ENCODE assay signal across 8 cellular contexts in the genomic region with DNA sequence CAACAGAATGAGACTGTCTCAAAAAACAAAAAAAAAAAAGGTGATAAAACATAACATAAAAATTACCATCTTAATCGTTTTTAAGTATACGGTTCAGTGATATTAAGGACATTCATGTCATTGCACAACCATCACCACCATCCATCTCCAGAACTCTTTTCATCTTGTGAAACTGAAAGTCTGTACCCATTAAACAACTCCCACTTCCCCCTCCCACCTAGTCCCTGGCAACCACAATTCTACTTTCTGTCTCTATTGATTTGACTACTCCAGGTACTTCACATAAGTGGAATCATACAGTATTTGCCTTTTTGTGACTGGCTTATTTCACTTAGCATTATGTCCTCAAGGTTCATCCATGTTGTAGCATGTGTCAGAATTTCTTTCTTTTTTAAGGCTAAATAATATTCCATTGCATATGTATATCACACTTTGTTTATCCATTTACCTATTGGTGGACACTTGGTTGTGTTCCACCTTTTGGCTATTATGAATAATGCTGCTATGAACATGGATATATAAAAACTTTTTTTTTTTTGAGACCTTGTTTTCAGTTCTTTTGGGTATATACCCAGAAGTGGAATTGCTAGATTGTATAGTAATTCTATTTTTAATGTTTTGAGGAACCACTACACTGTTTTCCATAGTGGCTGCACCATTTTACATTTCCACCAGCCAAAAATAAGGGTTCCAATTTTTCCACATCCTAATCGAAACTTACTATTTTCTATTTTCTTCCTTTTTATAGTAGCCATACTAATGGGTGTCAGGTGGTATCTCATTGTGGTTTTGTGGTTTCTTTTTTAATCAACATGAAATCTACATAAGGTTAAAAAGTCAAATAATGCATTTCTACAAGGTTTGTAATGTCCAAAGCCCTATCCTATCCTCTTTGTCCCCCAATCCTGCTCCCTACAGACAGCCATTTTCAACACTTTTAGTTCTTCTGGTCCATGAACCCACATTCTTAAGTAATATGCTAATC. TPM values are rescaled to one million over a fixed set of nuclear protein-coding genes. Genes with fewer than 3 reads are reported as not detected.
DNase-seq lines count a peak whose midpoint lies in the region; ATAC-seq, FAIRE-seq and TF ChIP-seq lines count a peak whose summit lies in the region.

No MANE protein-coding gene starts in this region.

- intact Hi-C loops in lower lobe of right lung (cut with DNase I) = no loop called here

- H3K4me3 ChIP-seq in lower lobe of right lung = no peak overlapping the region

- DNase-seq in MV-4-11 (lab: John Stamatoyannopoulos, UW) = peak; percentile 86
- DNase-seq in lower lobe of right lung = no peak
- DNase-seq in iPS-NIHi7 (ENCODE audit: extremely low spot score) = no peak
- DNase-seq in HTR-8/SVneo (ENCODE audit: insufficient read length, low spot score) = no peak
- no peak for DNase-seq in foreskin keratinocyte
- no peak for DNase-seq in GM10266 (ENCODE audit: extremely low spot score)

- no peak overlapping the region for H3K27ac ChIP-seq in lower lobe of right lung
- H3K27ac ChIP-seq in foreskin keratinocyte = no peak overlapping the region

- peaks cover 14% of the 10 kb centered on the region for H3K4me1 ChIP-seq in lower lobe of right lung
- H3K4me1 ChIP-seq in foreskin keratinocyte = no peaks in the 10 kb centered on the region

- H3K27me3 ChIP-seq in lower lobe of right lung (ENCODE audit: low read depth) (no peaks in the 10 kb centered on the region), foreskin keratinocyte (no peaks in the 10 kb centered on the region)

- no peak for FAIRE-seq in HTR-8/SVneo (lab: Jason Lieb, UNC)

- no peaks in the 10 kb centered on the region for H3K9me3 ChIP-seq in lower lobe of right lung

- no peak for TF ChIP-seq CTCF in lower lobe of right lung (IDR thresholded peaks at IDR 0.05)
- TF ChIP-seq CTCF in foreskin keratinocyte (conservative IDR thresholded peaks at IDR 0.05) = no peak
- no peak for TF ChIP-seq CTCF in GM10266 (IDR thresholded peaks at IDR 0.05; ENCODE audit: control insufficient read depth, insufficient read depth, low read depth, missing control alignments)

- H3K36me3 ChIP-seq in lower lobe of right lung = no peaks in the 10 kb centered on the region

- peak; percentile 84 for ATAC-seq in GM18520 (IDR thresholded peaks at IDR 0.05; ENCODE audit: unreplicated experiment)
- ATAC-seq in HG02610 (IDR thresholded peaks at IDR 0.05; ENCODE audit: unreplicated experiment) = peak; percentile 98
- ATAC-seq in lower lobe of right lung = peak; percentile 43 to 46
- no peak for ATAC-seq in foreskin keratinocyte

RNA-seq across cellular contexts. Expression of gene PIK3C2A, which starts 23.4 kb away (rescaled TPM):
- total RNA-seq in lower lobe of right lung (71.6 TPM), foreskin keratinocyte (51.4 and 62.0 TPM in 2 replicates)
- polyA plus RNA-seq in foreskin keratinocyte = 4.3 and 6.4 TPM in 2 replicates

RNA-seq across cellular contexts. Expression of gene NUCB2, which starts 45.4 kb away (rescaled TPM):
- total RNA-seq in lower lobe of right lung (82.7 TPM), foreskin keratinocyte (53.1 and 60.3 TPM in 2 replicates)
- polyA plus RNA-seq in foreskin keratinocyte = 41.9 and 50.8 TPM in 2 replicates
